8 cellular contexts compared by ENCODE assay signal in the genomic region with DNA sequence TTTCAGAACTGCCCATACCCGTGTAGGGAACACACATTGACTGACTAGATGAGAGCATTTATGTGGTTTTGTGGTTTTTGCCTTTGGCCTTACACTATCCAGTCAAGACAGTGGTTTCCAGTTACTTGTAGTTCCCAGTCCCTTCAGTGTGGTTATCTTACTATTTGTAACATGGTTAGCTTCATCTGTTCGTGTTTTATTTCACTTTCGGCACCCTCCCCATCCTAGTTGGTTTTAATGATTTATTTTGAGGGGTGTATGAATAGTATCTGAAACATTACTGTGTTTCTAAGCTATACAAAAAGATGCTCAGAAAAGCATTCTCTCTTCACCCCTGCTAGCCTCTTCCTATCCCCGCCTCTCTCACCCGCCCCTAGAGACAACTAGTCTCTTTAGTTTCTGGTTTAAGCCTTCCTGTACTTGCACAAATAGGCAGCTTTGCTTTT. TPM values are rescaled to one million over a fixed set of nuclear protein-coding genes. Genes with fewer than 3 reads are reported as not detected.
DNase-seq lines count a peak whose midpoint lies in the region; ATAC-seq and TF ChIP-seq lines count a peak whose summit lies in the region.

No MANE protein-coding gene starts in this region.

- peak overlapping the region; percentile 9 for H3K27ac Mint-ChIP-seq in activated CD8-positive, alpha-beta T cell treated with anti-CD3 and anti-CD28 coated beads, Interleukin-2, amount 10 ng/mL, durations not matched to agents 7 days and 5 days
- no peak overlapping the region for H3K27ac Mint-ChIP-seq in type B pancreatic cell

- POLR2A ChIA-PET in activated CD8-positive, alpha-beta T cell treated with anti-CD3 and anti-CD28 coated beads, Interleukin-2, amount 10 ng/mL, durations not matched to agents 7 days and 5 days (lab: Charles Lee): interaction anchor here (1.0 kb wide), 1 partner anchor 14 kb away, joined by 3 read pairs; the partner anchor contains the start of gene LYSMD4

- peak; percentile 67 for DNase-seq in AG08395 (ENCODE audit: low spot score)
- no peak for DNase-seq in activated CD8-positive, alpha-beta T cell treated with anti-CD3 and anti-CD28 coated beads, Interleukin-2, amount 10 ng/mL, durations not matched to agents 7 days and 5 days
- DNase-seq in G401 (ENCODE audit: low spot score): no peak
- DNase-seq in NCI-H1436 treated with DMSO at 0.1 percent for 48 hours (lab: John Stamatoyannopoulos, UW): no peak
- no peak for DNase-seq in type B pancreatic cell (ENCODE audit: extremely low spot score, unreplicated experiment)
- no peak for DNase-seq in NCI-H128 (lab: John Stamatoyannopoulos, UW; ENCODE audit: unreplicated experiment)

- peaks cover 14% of the 10 kb centered on the region for H3K36me3 Mint-ChIP-seq in activated CD8-positive, alpha-beta T cell treated with anti-CD3 and anti-CD28 coated beads, Interleukin-2, amount 10 ng/mL, durations not matched to agents 7 days and 5 days (ENCODE audit: low read depth)
- peaks cover 28% of the 10 kb centered on the region for H3K36me3 Mint-ChIP-seq in type B pancreatic cell

- H3K9me3 Mint-ChIP-seq in activated CD8-positive, alpha-beta T cell treated with anti-CD3 and anti-CD28 coated beads, Interleukin-2, amount 10 ng/mL, durations not matched to agents 7 days and 5 days (ENCODE audit: insufficient read depth): no peaks in the 10 kb centered on the region
- H3K9me3 Mint-ChIP-seq in type B pancreatic cell: peaks cover 4% of the 10 kb centered on the region

- ATAC-seq in GM19328 (IDR thresholded peaks at IDR 0.05; ENCODE audit: unreplicated experiment): peak; percentile 75
- ATAC-seq in HG03135 (IDR thresholded peaks at IDR 0.05; ENCODE audit: unreplicated experiment): peak; percentile 79
- ATAC-seq in activated CD8-positive, alpha-beta T cell treated with anti-CD3 and anti-CD28 coated beads, Interleukin-2, amount 10 ng/mL, durations not matched to agents 7 days and 5 days: no peak

- H3K27me3 Mint-ChIP-seq in activated CD8-positive, alpha-beta T cell treated with anti-CD3 and anti-CD28 coated beads, Interleukin-2, amount 10 ng/mL, durations not matched to agents 7 days and 5 days (ENCODE audit: low read depth): no peaks in the 10 kb centered on the region
- H3K27me3 Mint-ChIP-seq in type B pancreatic cell: no peaks in the 10 kb centered on the region

- peaks cover 37% of the 10 kb centered on the region for H3K4me1 Mint-ChIP-seq in activated CD8-positive, alpha-beta T cell treated with anti-CD3 and anti-CD28 coated beads, Interleukin-2, amount 10 ng/mL, durations not matched to agents 7 days and 5 days (ENCODE audit: low read depth)
- peaks cover 8% of the 10 kb centered on the region for H3K4me1 Mint-ChIP-seq in type B pancreatic cell (ENCODE audit: unreplicated experiment)

- H3K4me3 Mint-ChIP-seq in activated CD8-positive, alpha-beta T cell treated with anti-CD3 and anti-CD28 coated beads, Interleukin-2, amount 10 ng/mL, durations not matched to agents 7 days and 5 days: no peak overlapping the region
- H3K4me3 Mint-ChIP-seq in type B pancreatic cell: no peak overlapping the region

- CTCF ChIA-PET in activated CD8-positive, alpha-beta T cell treated with anti-CD3 and anti-CD28 coated beads, Interleukin-2, amount 10 ng/mL, durations not matched to agents 7 days and 5 days (lab: Charles Lee): interaction anchor here (0.6 to 5.0 kb wide), 7 partner anchors 10 to 620 kb away, joined by 3 to 43 read pairs (median 5); partner anchors contain the start of gene LYSMD4

- in situ Hi-C loops in G401 (cut with HindIII; ENCODE audit: low sequenced_read_pairs): no loop called here

- TF ChIP-seq CTCF in type B pancreatic cell (conservative IDR thresholded peaks at IDR 0.05): no peak

RNA-seq across cellular contexts. Expression of gene LYSMD4, which starts 14.1 kb away (rescaled TPM):
- 10 to 100 TPM in 1 of 2 experiments, 1 to 10 TPM in 1; 8.9 to 13.0 TPM for total RNA-seq in activated CD8-positive, alpha-beta T cell treated with anti-CD3 and anti-CD28 coated beads, Interleukin-2, amount 10 ng/mL, durations not matched to agents 7 days and 5 days
- total RNA-seq in G401 (2014; rRNA removed; shearing (Covaris generic)): 8.0 and 9.1 TPM in 2 replicates
- total RNA-seq in type B pancreatic cell (ENCODE audit: low replicate concordance): 11.8 and 16.9 TPM in 2 replicates
